In genomic region chr19:8641908-8642547, GRCh38 we compare ENCODE assay signal across 8 cellular contexts. TPM values are rescaled to one million over a fixed set of nuclear protein-coding genes. Genes with fewer than 3 reads are reported as not detected.
A peak's percentile ranks its signal among the peaks of the same experiment; 100 is the strongest.
DNase-seq lines count a peak whose midpoint lies in the region; ATAC-seq, FAIRE-seq and TF ChIP-seq lines count a peak whose summit lies in the region.

No MANE protein-coding gene starts in this region.

- no peak for TF ChIP-seq POLR2A in GM12892 (IDR thresholded peaks at IDR 0.05; ENCODE audit: low read depth, low read length)

- H3K36me3 ChIP-seq in ascending aorta: no peaks in the 10 kb centered on the region

- intact Hi-C loops in ascending aorta (cut with DNase I): loop anchor here (1.0 to 2.0 kb wide), 2 partner anchors 27 to 61 kb away; no protein-coding TSS in a partner anchor
- intact Hi-C loops in left colon (cut with DNase I, micrococcal nuclease): loop anchor here in 1 of 2 donors (10.0 kb wide), 1 partner anchor 57 kb away; no protein-coding TSS in a partner anchor

- DNase-seq in GDM1 (lab: John Stamatoyannopoulos, UW): peak; percentile 34
- no peak for DNase-seq in LNCaP clone FGC (ENCODE audit: low read depth)
- DNase-seq in ascending aorta (ENCODE audit: low spot score in 2 of 2): no peak
- DNase-seq in left colon: no peak
- no peak for DNase-seq in GM12892 (ENCODE audit: insufficient read length)
- DNase-seq in T1000 (lab: John Stamatoyannopoulos, UW): no peak
- no peak for DNase-seq in NCI-H2081 (lab: John Stamatoyannopoulos, UW)

- ATAC-seq in left colon (peak; percentile 58), GM21786 (IDR thresholded peaks at IDR 0.05; ENCODE audit: unreplicated experiment) (no peak)

- no peak overlapping the region for H3K27ac ChIP-seq in ascending aorta

- no peaks in the 10 kb centered on the region for H3K27me3 ChIP-seq in ascending aorta

- TF ChIP-seq CTCF in LNCaP clone FGC (IDR thresholded peaks at IDR 0.05; ENCODE audit: control insufficient read depth, extremely low read depth, insufficient read depth) (0 out of 2 replicates have a peak, but pooled peaks have one; percentile 9), ascending aorta (IDR thresholded peaks at IDR 0.05) (peak; percentile 61 to 73 (median 61))

- FAIRE-seq in GM12892 (lab: Jason Lieb, UNC): no peak

- H3K9me3 ChIP-seq in ascending aorta: no peaks in the 10 kb centered on the region

- H3K4me3 ChIP-seq in LNCaP clone FGC (ENCODE audit: low read depth, low read length) (no peak overlapping the region), ascending aorta (no peak overlapping the region)

- peaks cover 0 to 10% of the 10 kb centered on the region in 2 donors for H3K4me1 ChIP-seq in ascending aorta

RNA-seq across cellular contexts. Expression of gene NFILZ, which starts 11.6 kb away (rescaled TPM):
- total RNA-seq in ascending aorta: not detected
- not detected for total RNA-seq in left colon
- not detected for polyA plus RNA-seq in GM12892 (2012; ENCODE audit: missing spikeins)

RNA-seq across cellular contexts. Expression of gene ADAMTS10, which starts 31.5 kb away (rescaled TPM):
- total RNA-seq in ascending aorta: 184 TPM
- total RNA-seq in left colon: 1 to 10 TPM; 4.2 to 8.9 TPM
- polyA plus RNA-seq in GM12892 (2012; ENCODE audit: missing spikeins): 0.64 TPM

RNA-seq across cellular contexts. Expression of gene ACTL9, which starts 56.6 kb away (rescaled TPM):
- total RNA-seq in ascending aorta: not detected
- total RNA-seq in left colon: not detected
- polyA plus RNA-seq in GM12892 (2012; ENCODE audit: missing spikeins): not detected

Comparison
In these comparisons a context has a peak if more than half of its experiments do, and no peak if none do; other contexts are left out.
1. RNA of gene ADAMTS10, which starts 31.5 kb away (total RNA-seq): 184 TPM in ascending aorta (single experiment); 4.2 to 8.9 TPM in left colon; every median in the first group is over 10 times any median in the second.